Comparison of ENCODE assay signal across 28 cellular contexts in genomic region chr6:43302126-43302525, GRCh38. TPM values are rescaled to one million over a fixed set of nuclear protein-coding genes. Genes with fewer than 3 reads are reported as not detected.
"Had no signal": no experiment of that assay in that cellular context is flagged by ENCODE, and none has a peak within 500 bp of the region (broad histone marks: within the 10 kb centered on the region; RNA-seq: fewer than 3 reads in every experiment).

No MANE protein-coding gene starts in this region.

- H3K36me3 Mint-ChIP-seq: activated naive CD8-positive, alpha-beta T cell; brain had no signal

- H3K4me1 Mint-ChIP-seq: brain had no signal

- FAIRE-seq: astrocyte, RCC 7860 had no signal

- H3K27ac Mint-ChIP-seq: activated CD8-positive, alpha-beta T cell treated with anti-CD3 and anti-CD28 coated beads, Interleukin-2, amount 10 ng/mL, durations not matched to agents 7 days and 5 days; activated naive CD4-positive, alpha-beta T cell treated with anti-CD3 and anti-CD28 coated beads for 36 hours; activated naive CD8-positive, alpha-beta T cell; activated T-cell treated with anti-CD3 and anti-CD28 coated beads, Interleukin-2, amount 50 U/mL, for 24 hours; activated T-helper 1 cell treated with anti-CD3 and anti-CD28 coated beads, Interleukin-12 subunit alpha, Interleukin-12 subunit beta, Interleukin-2, Interleukin-4 antibody, amounts not matched to agents 30 ng/mL and 10 ng/mL and 1 ng/mL, durations not matched to agents 14 hours and 24 hours and 36 hours; brain; T-helper 1 cell treated with Interleukin-12 subunit alpha and Interleukin-12 subunit beta and Interleukin-4 antibody, amounts not matched to agents 30 μg/mL and 1 μg/mL, for 36 hours; WTC11 had no signal

- H3K4me3 Mint-ChIP-seq: activated CD8-positive, alpha-beta T cell treated with anti-CD3 and anti-CD28 coated beads, Interleukin-2, amount 10 ng/mL, durations not matched to agents 7 days and 5 days; activated naive CD4-positive, alpha-beta T cell treated with anti-CD3 and anti-CD28 coated beads for 36 hours; activated naive CD8-positive, alpha-beta T cell; activated T-cell treated with anti-CD3 and anti-CD28 coated beads, Interleukin-2, amount 50 U/mL, for 24 hours; activated T-helper 1 cell treated with anti-CD3 and anti-CD28 coated beads, Interleukin-12 subunit alpha, Interleukin-12 subunit beta, Interleukin-2, Interleukin-4 antibody, amounts not matched to agents 30 ng/mL and 10 ng/mL and 1 ng/mL, durations not matched to agents 14 hours and 24 hours and 36 hours; brain; T-helper 1 cell treated with Interleukin-12 subunit alpha and Interleukin-12 subunit beta and Interleukin-4 antibody, amounts not matched to agents 30 μg/mL and 1 μg/mL, for 36 hours; WTC11 had no signal

- ATAC-seq: activated CD8-positive, alpha-beta T cell treated with anti-CD3 and anti-CD28 coated beads, Interleukin-2, amount 10 ng/mL, durations not matched to agents 7 days and 5 days; WTC11 had no signal

- H3K9me3 Mint-ChIP-seq: activated naive CD4-positive, alpha-beta T cell treated with anti-CD3 and anti-CD28 coated beads for 36 hours; activated T-cell treated with anti-CD3 and anti-CD28 coated beads, Interleukin-2, amount 50 U/mL, for 24 hours; activated T-helper 1 cell treated with anti-CD3 and anti-CD28 coated beads, Interleukin-12 subunit alpha, Interleukin-12 subunit beta, Interleukin-2, Interleukin-4 antibody, amounts not matched to agents 30 ng/mL and 10 ng/mL and 1 ng/mL, durations not matched to agents 14 hours and 24 hours and 36 hours; brain; T-helper 1 cell treated with Interleukin-12 subunit alpha and Interleukin-12 subunit beta and Interleukin-4 antibody, amounts not matched to agents 30 μg/mL and 1 μg/mL, for 36 hours; WTC11 had no signal

- DNase-seq: activated CD4-positive, alpha-beta T cell treated with anti-CD3 and anti-CD28 coated beads for 48 hours; activated CD4-positive, alpha-beta T cell treated with anti-CD3 and anti-CD28 coated beads, Interleukin-2, amount 50 U/mL, for 4 hours; activated CD4-positive, CD25-positive, alpha-beta regulatory T cell treated with anti-CD3 and anti-CD28 coated beads, Interleukin-2, amount 50 U/mL, for 72 hours; activated CD8-positive, alpha-beta memory T cell treated with anti-CD3 and anti-CD28 coated beads, Interleukin-2, amount 50 U/mL, for 48 hours; activated CD8-positive, alpha-beta T cell treated with anti-CD3 and anti-CD28 coated beads, Interleukin-2, amount 10 ng/mL, durations not matched to agents 7 days and 5 days; activated gamma-delta T cell; activated naive CD4-positive, alpha-beta T cell treated with anti-CD3 and anti-CD28 coated beads for 36 hours; activated T-cell treated with anti-CD3 and anti-CD28 coated beads, Interleukin-2, amount 50 U/mL, for 24 hours; amygdala; IMR-90; KBM-7; NCI-H1048; NCI-H146; NCI-H187 treated with DMSO at 0.1 percent for 48 hours; NCI-H2081 treated with DMSO at 0.1 percent for 48 hours; NCI-H345; NCI-H510A; SHP77 treated with DMSO at 0.1 percent for 48 hours had no signal

RNA-seq across cellular contexts. Expression of gene SLC22A7, which starts 4.1 kb away (rescaled TPM):
- total RNA-seq: activated CD8-positive, alpha-beta T cell treated with anti-CD3 and anti-CD28 coated beads, Interleukin-2, amount 10 ng/mL, durations not matched to agents 7 days and 5 days; activated naive CD4-positive, alpha-beta T cell treated with anti-CD3 and anti-CD28 coated beads for 36 hours; activated T-helper 1 cell treated with anti-CD3 and anti-CD28 coated beads, Interleukin-12 subunit alpha, Interleukin-12 subunit beta, Interleukin-2, Interleukin-4 antibody, amounts not matched to agents 30 ng/mL and 10 ng/mL and 1 ng/mL, durations not matched to agents 14 hours and 24 hours and 36 hours; astrocyte; IMR-90; LHCN-M2; M059J; SK-MEL-5; WTC11 had no signal
- polyA plus RNA-seq: IMR-90 had no signal

RNA-seq across cellular contexts. Expression of gene CRIP3, which starts 6.5 kb away (rescaled TPM):
- total RNA-seq: activated CD8-positive, alpha-beta T cell treated with anti-CD3 and anti-CD28 coated beads, Interleukin-2, amount 10 ng/mL, durations not matched to agents 7 days and 5 days; activated T-helper 1 cell treated with anti-CD3 and anti-CD28 coated beads, Interleukin-12 subunit alpha, Interleukin-12 subunit beta, Interleukin-2, Interleukin-4 antibody, amounts not matched to agents 30 ng/mL and 10 ng/mL and 1 ng/mL, durations not matched to agents 14 hours and 24 hours and 36 hours; astrocyte; IMR-90; LHCN-M2; M059J; SK-MEL-5 had no signal
- polyA plus RNA-seq: IMR-90 had no signal

RNA-seq across cellular contexts. Expression of gene TTBK1, which starts 58.8 kb away (rescaled TPM):
- total RNA-seq: activated CD8-positive, alpha-beta T cell treated with anti-CD3 and anti-CD28 coated beads, Interleukin-2, amount 10 ng/mL, durations not matched to agents 7 days and 5 days; IMR-90; SK-MEL-5 had no signal
